Comparison of ENCODE assay signal across 10 cellular contexts in genomic region chr19:13095393-13095784, GRCh38. TPM values are rescaled to one million over a fixed set of nuclear protein-coding genes. Genes with fewer than 3 reads are reported as not detected.
A peak's percentile ranks its signal among the peaks of the same experiment; 100 is the strongest.
DNase-seq lines count a peak whose midpoint lies in the region; ATAC-seq, FAIRE-seq and TF ChIP-seq lines count a peak whose summit lies in the region.
"Had no signal": no experiment of that assay in that cellular context is flagged by ENCODE, and none has a peak within 500 bp of the region (broad histone marks: within the 10 kb centered on the region; RNA-seq: fewer than 3 reads in every experiment).

No MANE protein-coding gene starts in this region.

- H3K36me3 ChIP-seq in esophagus squamous epithelium = peaks cover 0 to 51% (median 0%) of the 10 kb centered on the region in 3 donors
- H3K36me3 ChIP-seq in body of pancreas (replicated peaks in 1 of 2; ENCODE audit: insufficient read depth in 1 of 2, low read depth in 2 of 2) = no peaks in the 10 kb centered on the region

- no peaks in the 10 kb centered on the region for H3K9me3 ChIP-seq in esophagus squamous epithelium
- no peaks in the 10 kb centered on the region for H3K9me3 ChIP-seq in body of pancreas

- no peak for FAIRE-seq in frontal cortex (lab: Jason Lieb, UNC)

- POLR2A ChIA-PET in GM10248 (lab: Yijun Ruan, JAX) = no interaction called here

- TF ChIP-seq CTCF in GM10248 (IDR thresholded peaks at IDR 0.05; ENCODE audit: control extremely low read depth, extremely low read depth, low read depth, missing control alignments) (no peak), esophagus squamous epithelium (IDR thresholded peaks at IDR 0.05) (no peak), body of pancreas (IDR thresholded peaks at IDR 0.05) (no peak)

- ATAC-seq in body of pancreas = no peak
- ATAC-seq in HG02798 (IDR thresholded peaks at IDR 0.05; ENCODE audit: poor library complexity, unreplicated experiment) = no peak

- CTCF ChIA-PET in GM10248 (lab: Yijun Ruan, JAX) = interaction anchor here (1.0 to 8.9 kb wide), 15 partner anchors 10 to 248 kb away, joined by 3 to 183 read pairs (median 15); partner anchors contain the start of gene DAND5

- peak overlapping the region in 3 of 4 donors; percentile 85 to 94 (median 91) for H3K27ac ChIP-seq in esophagus squamous epithelium
- H3K27ac ChIP-seq in skin epidermis = peak overlapping the region in 14 of 21 experiments; percentile 1 to 90 (median 60)
- no peak overlapping the region for H3K27ac ChIP-seq in body of pancreas

- intact Hi-C loops in esophagus squamous epithelium (cut with DNase I) = no loop called here
- intact Hi-C loops in body of pancreas (cut with DNase I) = loop anchor here (5.0 kb wide), 1 partner anchor 118 kb away; no protein-coding TSS in a partner anchor

- WGBS in esophagus squamous epithelium, 2 donors = 66 to 70% methylated on average over 7 to 10 of the region's 25 CpGs
- 77 to 81% methylated on average over 17 to 19 of the region's 25 CpGs for WGBS in body of pancreas, 2 donors

- peak overlapping the region in 3 of 4 donors; percentile 19 to 47 (median 23) for H3K4me3 ChIP-seq in esophagus squamous epithelium
- peak overlapping the region in 3 of 7 experiments; percentile 3 to 43 (median 26) for H3K4me3 ChIP-seq in skin epidermis
- H3K4me3 ChIP-seq in body of pancreas = no peak overlapping the region

- peaks cover 0 to 9% (median 0%) of the 10 kb centered on the region in 4 donors for H3K27me3 ChIP-seq in esophagus squamous epithelium
- peaks cover 0 to 10% of the 10 kb centered on the region in 2 donors for H3K27me3 ChIP-seq in body of pancreas

- H3K4me1 ChIP-seq in esophagus squamous epithelium (peaks cover 41 to 98% (median 66%) of the 10 kb centered on the region in 3 donors), body of pancreas (peaks cover 19% of the 10 kb centered on the region)

- TF ChIP-seq POLR2A in esophagus squamous epithelium (IDR thresholded peaks at IDR 0.05) = no peak
- no peak for TF ChIP-seq POLR2A in body of pancreas (IDR thresholded peaks at IDR 0.05)

- peak; percentile 64 for DNase-seq in GM10248 (ENCODE audit: extremely low spot score)
- DNase-seq in NCI-H146 (lab: John Stamatoyannopoulos, UW) = peak; percentile 60
- DNase-seq in esophagus squamous epithelium (lab: John Stamatoyannopoulos, UW) = no peak
- no peak for DNase-seq in body of pancreas
- no peak for DNase-seq in ureter (ENCODE audit: low spot score)
- no peak for DNase-seq in frontal cortex (ENCODE audit: low spot score in 2 of 2)
- DNase-seq: DND-41 had no signal

RNA-seq across cellular contexts. Expression of gene LYL1, which starts 7.3 kb away (rescaled TPM):
- total RNA-seq in esophagus squamous epithelium (10 to 100 TPM in 1 of 4 donors, 1 to 10 TPM in 3; 2.1 to 13.0 (median 3.9) TPM), body of pancreas (1 to 10 TPM; 3.4 to 6.9 TPM), ureter (3.0 TPM), frontal cortex (2.9 TPM)
- total RNA-seq: myocyte had no signal

RNA-seq across cellular contexts. Expression of gene TRMT1, which starts 21.2 kb away (rescaled TPM):
- total RNA-seq in esophagus squamous epithelium (10 to 100 TPM; 19.4 to 42.5 (median 29.0) TPM), body of pancreas (10 to 100 TPM; 21.5 to 36.3 TPM), ureter (54.6 TPM), frontal cortex (17.9 TPM)

RNA-seq across cellular contexts. Expression of gene NACC1, which starts 22.7 kb away (rescaled TPM):
- total RNA-seq in esophagus squamous epithelium = 10 to 100 TPM; 26.7 to 45.5 (median 37.1) TPM
- total RNA-seq in body of pancreas = 10 to 100 TPM in 1 of 2 donors, 1 to 10 TPM in 1; 6.0 to 15.5 TPM
- 57.0 TPM for total RNA-seq in ureter
- total RNA-seq in frontal cortex = 16.3 TPM

RNA-seq across cellular contexts. Expression of gene STX10, which starts 54.8 kb away (rescaled TPM):
- total RNA-seq in esophagus squamous epithelium (10 to 100 TPM; 50.3 to 80.4 (median 69.3) TPM), body of pancreas (10 to 100 TPM; 54.2 to 65.3 TPM), ureter (37.3 TPM), frontal cortex (18.3 TPM)

RNA-seq across cellular contexts. Expression of gene IER2, which starts 54.8 kb away (rescaled TPM):
- total RNA-seq in esophagus squamous epithelium = 100 to 1,000 TPM in 1 of 4 donors, 10 to 100 TPM in 3; 46.5 to 118 (median 76.9) TPM
- 100 to 1,000 TPM; 162 to 857 TPM for total RNA-seq in body of pancreas
- 94.0 TPM for total RNA-seq in ureter
- 9.0 TPM for total RNA-seq in frontal cortex

Comparison
In these comparisons a context has a peak if more than half of its experiments do, and no peak if none do; other contexts are left out.
1. DNase-seq: peak in GM10248 (single experiment) and NCI-H146 (single experiment); none in esophagus squamous epithelium (single experiment), body of pancreas (0 of 4), ureter (single experiment) and frontal cortex (0 of 2).
2. H3K27ac ChIP-seq: peak in esophagus squamous epithelium (3 of 4) and skin epidermis (14 of 21); none in body of pancreas (0 of 4).
3. H3K4me3 ChIP-seq: peak in esophagus squamous epithelium (3 of 4); none in body of pancreas (0 of 2).